ENCODE assay signal across 21 cellular contexts in genomic region chr12:107331471-107331870, GRCh38.
A peak's percentile ranks its signal among the peaks of the same experiment; 100 is the strongest.
DNase-seq lines count a peak whose midpoint lies in the region; ATAC-seq and TF ChIP-seq lines count a peak whose summit lies in the region.
"Had no signal": no experiment of that assay in that cellular context is flagged by ENCODE, and none has a peak within 500 bp of the region (broad histone marks: within the 10 kb centered on the region; RNA-seq: fewer than 3 reads in every experiment).

No MANE protein-coding gene starts in this region.

- no peak overlapping the region for H2BK15ac ChIP-seq in neuronal stem cell (ENCODE audit: low read length)

- no peaks in the 10 kb centered on the region for H3K36me3 ChIP-seq in H7 (replicated peaks; ENCODE audit: control insufficient read depth, insufficient read depth, low read length)
- no peaks in the 10 kb centered on the region for H3K36me3 ChIP-seq in neuronal stem cell (replicated peaks in 1 of 2; ENCODE audit: control insufficient read depth in 2 of 2, insufficient read depth in 2 of 2, low read length in 2 of 2)
- H3K36me3 ChIP-seq: BE2C had no signal

- no peaks in the 10 kb centered on the region for H3K9me3 ChIP-seq in neuronal stem cell (replicated peaks in 1 of 2; ENCODE audit: control insufficient read depth in 2 of 2, insufficient read depth in 1 of 2, low read depth in 1 of 2, low read length in 2 of 2)
- H3K9me3 ChIP-seq: BE2C had no signal

- no peaks in the 10 kb centered on the region for H3K27me3 Mint-ChIP-seq in T-helper 1 cell treated with Interleukin-12 subunit alpha and Interleukin-12 subunit beta and Interleukin-4 antibody, amounts not matched to agents 30 μg/mL and 1 μg/mL, for 36 hours (ENCODE audit: low read depth)
- no peaks in the 10 kb centered on the region for H3K27me3 Mint-ChIP-seq in activated naive CD8-positive, alpha-beta T cell
- peaks cover 77% of the 10 kb centered on the region for H3K27me3 Mint-ChIP-seq in mesothelial cell of epicardium (ENCODE audit: low read depth)
- H3K27me3 Mint-ChIP-seq: CD4-positive, alpha-beta memory T cell had no signal

- no peak overlapping the region for H4K91ac ChIP-seq in neuronal stem cell (ENCODE audit: low read depth, low read length, poor library complexity)

- H3K4me1 Mint-ChIP-seq in T-helper 1 cell treated with Interleukin-12 subunit alpha and Interleukin-12 subunit beta and Interleukin-4 antibody, amounts not matched to agents 30 μg/mL and 1 μg/mL, for 36 hours (ENCODE audit: low read depth), result peaks cover 66% of the 10 kb centered on the region
- peaks cover 88% of the 10 kb centered on the region for H3K4me1 Mint-ChIP-seq in activated naive CD8-positive, alpha-beta T cell (ENCODE audit: low read depth)
- no peaks in the 10 kb centered on the region for H3K4me1 Mint-ChIP-seq in mesothelial cell of epicardium

- H3K4me1 ChIP-seq in neuronal stem cell (ENCODE audit: control insufficient read depth in 2 of 2, insufficient read depth in 1 of 2, low read depth in 1 of 2, low read length in 2 of 2), result peaks cover 6 to 10% of the 10 kb centered on the region in 2 donors
- H3K4me1 ChIP-seq: BE2C had no signal

- no peak overlapping the region for H3K4me2 ChIP-seq in neuronal stem cell (ENCODE audit: insufficient read depth, low read length, poor library complexity, severe bottlenecking)

- H2AK5ac ChIP-seq in neuronal stem cell (ENCODE audit: low read depth, low read length), result peak overlapping the region; percentile 13

- H3K14ac ChIP-seq in neuronal stem cell (ENCODE audit: low read length), result no peak overlapping the region

- ATAC-seq in GM18870 (IDR thresholded peaks at IDR 0.05; ENCODE audit: unreplicated experiment), result no peak
- ATAC-seq: HCT116, K562 had no signal

- H4K8ac ChIP-seq in neuronal stem cell (ENCODE audit: low read depth, low read length), result no peak overlapping the region

- TF ChIP-seq CTCF in mesothelial cell of epicardium (IDR thresholded peaks at IDR 0.05; ENCODE audit: unreplicated experiment), result no peak

- no peak overlapping the region for H3K23ac ChIP-seq in neuronal stem cell (ENCODE audit: low read depth, low read length, poor library complexity)

- no peak overlapping the region for H2BK120ac ChIP-seq in neuronal stem cell (ENCODE audit: low read depth, low read length)

- no peak overlapping the region for H3K9ac ChIP-seq in neuronal stem cell (ENCODE audit: low read depth, low read length, poor library complexity)

- H3K4me3 Mint-ChIP-seq in T-helper 1 cell treated with Interleukin-12 subunit alpha and Interleukin-12 subunit beta and Interleukin-4 antibody, amounts not matched to agents 30 μg/mL and 1 μg/mL, for 36 hours, result no peak overlapping the region
- H3K4me3 Mint-ChIP-seq in activated naive CD8-positive, alpha-beta T cell, result no peak overlapping the region
- no peak overlapping the region for H3K4me3 Mint-ChIP-seq in mesothelial cell of epicardium

- peaks cover 15% of the 10 kb centered on the region for H3K36me3 Mint-ChIP-seq in T-helper 1 cell treated with Interleukin-12 subunit alpha and Interleukin-12 subunit beta and Interleukin-4 antibody, amounts not matched to agents 30 μg/mL and 1 μg/mL, for 36 hours (ENCODE audit: low read depth)
- H3K36me3 Mint-ChIP-seq in activated naive CD8-positive, alpha-beta T cell, result peaks cover 20% of the 10 kb centered on the region
- H3K36me3 Mint-ChIP-seq in mesothelial cell of epicardium, result no peaks in the 10 kb centered on the region

- H3K9me3 Mint-ChIP-seq in T-helper 1 cell treated with Interleukin-12 subunit alpha and Interleukin-12 subunit beta and Interleukin-4 antibody, amounts not matched to agents 30 μg/mL and 1 μg/mL, for 36 hours, result no peaks in the 10 kb centered on the region
- no peaks in the 10 kb centered on the region for H3K9me3 Mint-ChIP-seq in activated naive CD8-positive, alpha-beta T cell (ENCODE audit: low read depth)
- no peaks in the 10 kb centered on the region for H3K9me3 Mint-ChIP-seq in mesothelial cell of epicardium

- H3K27me3 ChIP-seq in H7 (ENCODE audit: control insufficient read depth, insufficient read depth, low read length), result no peaks in the 10 kb centered on the region
- H3K27me3 ChIP-seq in neuronal stem cell (ENCODE audit: control insufficient read depth in 3 of 3, insufficient read depth in 3 of 3, low read depth in 1 of 3, low read length in 3 of 3), result no peaks in the 10 kb centered on the region

- peak overlapping the region; percentile 40 for H3K18ac ChIP-seq in neuronal stem cell (ENCODE audit: low read length)

- no peak overlapping the region for H2BK12ac ChIP-seq in neuronal stem cell (ENCODE audit: low read length)

- no peak overlapping the region for H2AFZ ChIP-seq in neuronal stem cell (ENCODE audit: low read length)

- no peaks in the 10 kb centered on the region for H3K79me1 ChIP-seq in neuronal stem cell (ENCODE audit: low read depth, low read length)

- no peak overlapping the region for H2BK5ac ChIP-seq in neuronal stem cell (ENCODE audit: low read length)

- no peak overlapping the region for H3K4ac ChIP-seq in neuronal stem cell (ENCODE audit: low read length)

- H3K27ac Mint-ChIP-seq in T-helper 1 cell treated with Interleukin-12 subunit alpha and Interleukin-12 subunit beta and Interleukin-4 antibody, amounts not matched to agents 30 μg/mL and 1 μg/mL, for 36 hours, result peak overlapping the region; percentile 8
- H3K27ac Mint-ChIP-seq in activated naive CD8-positive, alpha-beta T cell, result peak overlapping the region; percentile 18
- H3K27ac Mint-ChIP-seq in mesothelial cell of epicardium, result no peak overlapping the region

- WGBS in neuronal stem cell (ENCODE audit: extremely low coverage in 2 of 2, insufficient read length in 2 of 2, insufficient replicate concordance in 1 of 2), 2 donors, result no CpG with 5 or more reads among the region's 9 CpGs

- H3K4me3 ChIP-seq in H7 (ENCODE audit: insufficient read depth, low read depth, low read length) (no peak overlapping the region), neuronal stem cell (ENCODE audit: low read length in 2 of 2) (no peak overlapping the region)
- H3K4me3 ChIP-seq: K562, SK-N-MC had no signal

- DNase-seq in T-helper 1 cell, result no peak
- DNase-seq in H7, result peak; percentile 48
- no peak for DNase-seq in neuronal stem cell (ENCODE audit: low spot score)
- DNase-seq in NCI-H146 (lab: John Stamatoyannopoulos, UW), result no peak
- no peak for DNase-seq in mesothelial cell of epicardium (ENCODE audit: low spot score in 2 of 2, unreplicated experiment in 2 of 2)
- DNase-seq: 8988T; BE2C; Calu3; DMS79; NCI-H1092 treated with DMSO at 0.1 percent for 48 hours; NCI-H2081; NCI-H446 treated with DMSO at 0.1 percent for 48 hours; NK-92 treated with Interleukin-12 subunit alpha and Interleukin-12 subunit beta, amount 100 ng/mL, for 24 hours; Right ventricle myocardium superior had no signal

- H3K27ac ChIP-seq in neuronal stem cell (replicated peaks; ENCODE audit: low read length), result no peak overlapping the region
- H3K27ac ChIP-seq: SK-N-MC had no signal
